ENCODE assay signal across 22 cellular contexts in genomic region chr3:126646662-126647061, GRCh38. TPM values are rescaled to one million over a fixed set of nuclear protein-coding genes. Genes with fewer than 3 reads are reported as not detected.
DNase-seq lines count a peak whose midpoint lies in the region; ATAC-seq, FAIRE-seq and TF ChIP-seq lines count a peak whose summit lies in the region.
"Had no signal": no experiment of that assay in that cellular context is flagged by ENCODE, and none has a peak within 500 bp of the region (broad histone marks: within the 10 kb centered on the region; RNA-seq: fewer than 3 reads in every experiment).

No MANE protein-coding gene starts in this region.

- H3K27me3 Mint-ChIP-seq in activated CD8-positive, alpha-beta memory T cell treated with anti-CD3 and anti-CD28 coated beads, Interleukin-2, amount 10 ng/mL, durations not matched to agents 7 days and 5 days = peaks cover 40% of the 10 kb centered on the region

- peaks cover 0 to 2% of the 10 kb centered on the region in 2 donors for H3K4me1 ChIP-seq in aorta (ENCODE audit: control insufficient read depth in 1 of 2, insufficient read depth in 2 of 2, low read length in 2 of 2)
- H3K4me1 ChIP-seq: BLaER1 had no signal

- no peak overlapping the region for H3K4me3 Mint-ChIP-seq in activated CD8-positive, alpha-beta memory T cell treated with anti-CD3 and anti-CD28 coated beads, Interleukin-2, amount 10 ng/mL, durations not matched to agents 7 days and 5 days
- H3K4me3 Mint-ChIP-seq: CD4-positive, alpha-beta T cell had no signal

- H3K4me1 Mint-ChIP-seq in activated CD8-positive, alpha-beta memory T cell treated with anti-CD3 and anti-CD28 coated beads, Interleukin-2, amount 10 ng/mL, durations not matched to agents 7 days and 5 days = no peaks in the 10 kb centered on the region

- intact Hi-C loops in aorta (cut with DNase I) = no loop called here

- TF ChIP-seq CTCF in bronchial epithelial cell (IDR thresholded peaks at IDR 0.05; ENCODE audit: insufficient read depth, low read length, severe bottlenecking) = no peak

- H3K36me3 ChIP-seq in SK-N-MC (ENCODE audit: insufficient read depth, low read length) = peaks cover 40% of the 10 kb centered on the region
- peaks cover 1% of the 10 kb centered on the region for H3K36me3 ChIP-seq in bronchial epithelial cell (ENCODE audit: control insufficient read depth, insufficient read depth, low read length)
- peaks cover 2 to 4% of the 10 kb centered on the region in 2 donors for H3K36me3 ChIP-seq in aorta (ENCODE audit: control insufficient read depth in 1 of 2, insufficient read depth in 2 of 2, low read length in 1 of 2)
- H3K36me3 ChIP-seq: BLaER1 had no signal

- H3K27me3 ChIP-seq in bronchial epithelial cell (ENCODE audit: control insufficient read depth, insufficient read depth, low read length) (no peaks in the 10 kb centered on the region), aorta (ENCODE audit: control insufficient read depth in 1 of 2, insufficient read depth in 2 of 2, low read length in 1 of 2) (no peaks in the 10 kb centered on the region)
- H3K27me3 ChIP-seq: BLaER1 had no signal

- H3K4me3 ChIP-seq in SK-N-MC (no peak overlapping the region), bronchial epithelial cell (ENCODE audit: low read depth, low read length) (no peak overlapping the region), aorta (ENCODE audit: low read length in 2 of 2) (no peak overlapping the region)
- H3K4me3 ChIP-seq: BLaER1 had no signal

- H3K27ac Mint-ChIP-seq in activated CD8-positive, alpha-beta memory T cell treated with anti-CD3 and anti-CD28 coated beads, Interleukin-2, amount 10 ng/mL, durations not matched to agents 7 days and 5 days = no peak overlapping the region
- H3K27ac Mint-ChIP-seq: CD4-positive, alpha-beta T cell had no signal

- FAIRE-seq in bronchial epithelial cell (lab: Jason Lieb, UNC) = no peak
- FAIRE-seq: GM12891 had no signal

- 96% methylated on average over 1 of the region's 1 CpG for WGBS in aorta, 2 donors

- H3K27ac ChIP-seq in SK-N-MC (peak overlapping the region; percentile 28; the same call in 1 of the 2 replicates), aorta (ENCODE audit: low read depth in 1 of 2, low read length in 2 of 2) (no peak overlapping the region)
- H3K27ac ChIP-seq: BLaER1 had no signal

- no peaks in the 10 kb centered on the region for H3K9me3 Mint-ChIP-seq in activated CD8-positive, alpha-beta memory T cell treated with anti-CD3 and anti-CD28 coated beads, Interleukin-2, amount 10 ng/mL, durations not matched to agents 7 days and 5 days (ENCODE audit: low read depth)
- H3K9me3 Mint-ChIP-seq: CD4-positive, alpha-beta T cell had no signal

- CTCF ChIA-PET in activated CD8-positive, alpha-beta memory T cell treated with anti-CD3 and anti-CD28 coated beads, Interleukin-2, amount 10 ng/mL, durations not matched to agents 7 days and 5 days (lab: Charles Lee) = no interaction called here

- DNase-seq in SK-N-MC (ENCODE audit: low read depth, low spot score) (peak; percentile 32), bronchial epithelial cell (ENCODE audit: low read depth) (peak; percentile 43), iris pigment epithelial cell (ENCODE audit: low read depth) (peak; percentile 24), aorta (no peak)
- no peak for DNase-seq in activated CD8-positive, alpha-beta memory T cell treated with anti-CD3 and anti-CD28 coated beads, Interleukin-2, amount 10 ng/mL, durations not matched to agents 7 days and 5 days
- DNase-seq: CD4-positive, alpha-beta T cell; DND-41; GOT3; HCEC 1CT; KG1; NCI-H1105; NCI-H146; NCI-H2029; NCI-H2227 treated with DMSO at 0.1 percent for 48 hours; NCI-H524; NCI-H774; NK-92 treated with Interleukin-12 subunit alpha and Interleukin-12 subunit beta, amount 100 ng/mL, for 24 hours had no signal

- H3K9me3 ChIP-seq in SK-N-MC (ENCODE audit: low read depth, low read length) = no peaks in the 10 kb centered on the region
- no peaks in the 10 kb centered on the region for H3K9me3 ChIP-seq in aorta (ENCODE audit: control insufficient read depth, low read length)
- H3K9me3 ChIP-seq: BLaER1 had no signal

- H3K36me3 Mint-ChIP-seq in activated CD8-positive, alpha-beta memory T cell treated with anti-CD3 and anti-CD28 coated beads, Interleukin-2, amount 10 ng/mL, durations not matched to agents 7 days and 5 days = peaks cover 1% of the 10 kb centered on the region

- no peak overlapping the region for H3K9ac ChIP-seq in SK-N-MC (ENCODE audit: insufficient read length)
- H3K9ac ChIP-seq: BLaER1 had no signal

- no peak for ATAC-seq in GM19351 (IDR thresholded peaks at IDR 0.05; ENCODE audit: unreplicated experiment)
- ATAC-seq in activated CD8-positive, alpha-beta memory T cell treated with anti-CD3 and anti-CD28 coated beads, Interleukin-2, amount 10 ng/mL, durations not matched to agents 7 days and 5 days = no peak
- ATAC-seq in aorta (ENCODE audit: low FRiP score) = no peak
- no peak for ATAC-seq in esophagus mucosa
- ATAC-seq: Panc1 had no signal

RNA-seq across cellular contexts. Expression of gene TXNRD3, which starts 8.3 kb away (rescaled TPM):
- total RNA-seq in bronchial epithelial cell = 9.9 and 10.3 TPM in 2 replicates
- total RNA-seq in activated CD8-positive, alpha-beta memory T cell treated with anti-CD3 and anti-CD28 coated beads, Interleukin-2, amount 10 ng/mL, durations not matched to agents 7 days and 5 days = 1 to 10 TPM in 1 of 2 experiments, under 1 TPM in 1; 0.50 to 1.6 TPM
- 10 to 100 TPM in 1 of 2 donors, 1 to 10 TPM in 1; 7.6 to 13.7 TPM for total RNA-seq in aorta
- polyA plus RNA-seq in aorta = 1 to 10 TPM; 3.6 to 3.7 TPM
- total RNA-seq in esophagus mucosa = 6.5 TPM

RNA-seq across cellular contexts. Expression of gene CHCHD6, which starts 57.4 kb away (rescaled TPM):
- total RNA-seq in bronchial epithelial cell (25.5 and 36.6 TPM in 2 replicates), aorta (10 to 100 TPM; 10.8 to 11.0 TPM), esophagus mucosa (9.2 TPM)
- total RNA-seq in activated CD8-positive, alpha-beta memory T cell treated with anti-CD3 and anti-CD28 coated beads, Interleukin-2, amount 10 ng/mL, durations not matched to agents 7 days and 5 days = 1 to 10 TPM; 7.7 to 9.0 TPM
- 10 to 100 TPM; 12.9 to 24.6 TPM for polyA plus RNA-seq in aorta

Comparison
In these comparisons a context has a peak if more than half of its experiments do, and no peak if none do; other contexts are left out.
1. DNase-seq: peak in SK-N-MC (single experiment), bronchial epithelial cell (single experiment) and iris pigment epithelial cell (single experiment); none in activated CD8-positive, alpha-beta memory T cell treated with anti-CD3 and anti-CD28 coated beads, Interleukin-2, amount 10 ng/mL, durations not matched to agents 7 days and 5 days (single experiment) and aorta (0 of 2).